Comparison of ENCODE assay signal across 14 cellular contexts in genomic region chr9:110358992-110359391, GRCh38. TPM values are rescaled to one million over a fixed set of nuclear protein-coding genes. Genes with fewer than 3 reads are reported as not detected.
"Had no signal": no experiment of that assay in that cellular context is flagged by ENCODE, and none has a peak within 500 bp of the region (broad histone marks: within the 10 kb centered on the region; RNA-seq: fewer than 3 reads in every experiment).

No MANE protein-coding gene starts in this region.

RNA-seq across cellular contexts. Expression of gene TXNDC8, which starts 21.3 kb away (rescaled TPM):
- total RNA-seq: stomach, subcutaneous adipose tissue, suprapubic skin, temporal lobe, thoracic aorta, thyroid gland, tibial nerve, transverse colon, upper lobe of left lung, upper lobe of right lung, ureter, urinary bladder, uterus, vagina had no signal
- polyA plus RNA-seq: stomach, urinary bladder had no signal
